ENCODE assay signal across 9 cellular contexts in genomic region chr10:22086730-22087364, GRCh38.
A peak's percentile ranks its signal among the peaks of the same experiment; 100 is the strongest.
DNase-seq lines count a peak whose midpoint lies in the region; ATAC-seq and TF ChIP-seq lines count a peak whose summit lies in the region.
"Had no signal": no experiment of that assay in that cellular context is flagged by ENCODE, and none has a peak within 500 bp of the region (broad histone marks: within the 10 kb centered on the region; RNA-seq: fewer than 3 reads in every experiment).

No MANE protein-coding gene starts in this region.

- DNase-seq in iPS DF 19.7 (ENCODE audit: low read depth, low spot score): peak; percentile 9
- DNase-seq in effector CD8-positive, alpha-beta T cell (lab: John Stamatoyannopoulos, UW): no peak
- no peak for DNase-seq in NOMO-1 treated with dmso at 0.1 percent for 144 hours (lab: John Stamatoyannopoulos, UW; ENCODE audit: unreplicated experiment)

- peaks cover 3% of the 10 kb centered on the region for H3K4me1 ChIP-seq in stomach smooth muscle (ENCODE audit: control insufficient read depth, insufficient read depth, low read length)

- ATAC-seq in HG03469 (IDR thresholded peaks at IDR 0.05; ENCODE audit: unreplicated experiment) (no peak), GM21360 (IDR thresholded peaks at IDR 0.05; ENCODE audit: unreplicated experiment) (no peak)

- H3K9me3 ChIP-seq in stomach smooth muscle (ENCODE audit: control insufficient read depth in 2 of 2, low read length in 2 of 2): no peaks in the 10 kb centered on the region
- H3K9me3 ChIP-seq: neutrophil had no signal

- H3K27ac ChIP-seq in VCaP: peak overlapping the region; percentile 89
- no peak overlapping the region for H3K27ac ChIP-seq in stomach smooth muscle (ENCODE audit: low read length)
- H3K27ac ChIP-seq: neutrophil had no signal

- H3K9ac ChIP-seq in stomach smooth muscle (ENCODE audit: low read length in 2 of 2): no peak overlapping the region

- TF ChIP-seq EP300 in Ishikawa (IDR thresholded peaks at IDR 0.05; ENCODE audit: borderline replicate concordance): no peak

- no peaks in the 10 kb centered on the region for H3K27me3 ChIP-seq in stomach smooth muscle (ENCODE audit: control insufficient read depth in 1 of 2, insufficient read depth in 2 of 2, low read length in 2 of 2)
- H3K27me3 ChIP-seq: neutrophil had no signal

- peak overlapping the region; percentile 15 to 36 for H3K4me3 ChIP-seq in stomach smooth muscle (ENCODE audit: low read length in 2 of 2)

- no peak for TF ChIP-seq CTCF in VCaP (conservative IDR thresholded peaks at IDR 0.05)

- no peak for TF ChIP-seq RAD21 in Ishikawa (IDR thresholded peaks at IDR 0.05; ENCODE audit: low read depth)

- H3K36me3 ChIP-seq in stomach smooth muscle (ENCODE audit: control insufficient read depth in 2 of 2, insufficient read depth in 2 of 2, low read length in 2 of 2): no peaks in the 10 kb centered on the region
- H3K36me3 ChIP-seq: neutrophil had no signal

TF ChIP-seq in Ishikawa, 13 proteins besides CTCF, POLR2A, EP300 and RAD21:
- TF ChIP-seq NFIC (IDR thresholded peaks at IDR 0.05): peak; percentile 54
- TF ChIP-seq CREB1 (IDR thresholded peaks at IDR 0.05; ENCODE audit: low read depth): no peak
TF ChIP-seq in Ishikawa: peak in this region for 1.
